Comparison of ENCODE assay signal across 8 cellular contexts in genomic region chr12:43758247-43758727, GRCh38. TPM values are rescaled to one million over a fixed set of nuclear protein-coding genes. Genes with fewer than 3 reads are reported as not detected.
DNase-seq lines count a peak whose midpoint lies in the region; ATAC-seq, FAIRE-seq and TF ChIP-seq lines count a peak whose summit lies in the region.

No MANE protein-coding gene starts in this region.

- H2BK20ac ChIP-seq in H1 (ENCODE audit: low read length) = no peak overlapping the region

- peaks cover 4% of the 10 kb centered on the region for H3K9me3 Mint-ChIP-seq in activated CD4-positive, alpha-beta T cell treated with anti-CD3 and anti-CD28 coated beads, Interleukin-2, amount 10 ng/mL, durations not matched to agents 24 days and 14 days
- H3K9me3 Mint-ChIP-seq in mesothelial cell of epicardium = no peaks in the 10 kb centered on the region

- H3K18ac ChIP-seq in H1 (ENCODE audit: extremely low read depth, low read length) = no peak overlapping the region

- H2BK120ac ChIP-seq in H1 (replicated peaks; ENCODE audit: low read depth, low read length) = no peak overlapping the region

- no peak overlapping the region for H4K91ac ChIP-seq in H1 (replicated peaks; ENCODE audit: insufficient read length, low read length)

- H3K14ac ChIP-seq in H1 (ENCODE audit: insufficient read length) = no peak overlapping the region

- H4K5ac ChIP-seq in H1 (ENCODE audit: insufficient read length, low read depth, low read length) = no peak overlapping the region

- CTCF ChIA-PET in H1 (lab: Charles Lee; ENCODE audit: partially characterized antibody) = interaction anchor here (0.6 to 1.7 kb wide), 5 partner anchors 9 to 144 kb away, joined by 3 to 6 read pairs (median 3); no protein-coding TSS in a partner anchor

- H3K4me1 ChIP-seq in SJCRH30 = no peaks in the 10 kb centered on the region; the same call in 1 of the 2 replicates
- H3K4me1 ChIP-seq in H1 (replicated peaks in 1 of 4; ENCODE audit: control insufficient read depth in 3 of 4, insufficient read depth in 4 of 4, low read length in 3 of 4) = peaks cover 0 to 10% (median 6%) of the 10 kb centered on the region in 4 experiments; a peak in 5 of 7 replicates
- H3K4me1 ChIP-seq in thymus (ENCODE audit: control insufficient read depth, insufficient read depth, low read length) = peaks cover 25% of the 10 kb centered on the region

- peak overlapping the region in 3 of 4 experiments; percentile 9 to 75 (median 52); a peak in 6 of 7 replicates for H3K9ac ChIP-seq in H1 (replicated peaks in 1 of 4; ENCODE audit: extremely low read depth in 1 of 4, low read depth in 3 of 4, low read length in 3 of 4)

- 0 out of 2 replicates have a peak, but pooled peaks cover 3% of the 10 kb centered on the region for H3K36me3 ChIP-seq in SJCRH30
- peaks cover 0 to 3% (median 1%) of the 10 kb centered on the region in 4 experiments; a peak in 2 of 8 replicates for H3K36me3 ChIP-seq in H1 (ENCODE audit: control insufficient read depth in 2 of 4, insufficient read depth in 4 of 4, low read length in 3 of 4)
- H3K36me3 ChIP-seq in thymus (ENCODE audit: control insufficient read depth, insufficient read depth) = no peaks in the 10 kb centered on the region

- TF ChIP-seq EP300 in H1 (IDR thresholded peaks at IDR 0.05; ENCODE audit: borderline replicate concordance in 1 of 2, low read depth in 2 of 2, low read length in 2 of 2) = no peak

- peaks cover 40% of the 10 kb centered on the region for H3K36me3 Mint-ChIP-seq in activated CD4-positive, alpha-beta T cell treated with anti-CD3 and anti-CD28 coated beads, Interleukin-2, amount 10 ng/mL, durations not matched to agents 24 days and 14 days (ENCODE audit: low read depth)
- peaks cover 6% of the 10 kb centered on the region for H3K36me3 Mint-ChIP-seq in mesothelial cell of epicardium

- no peak overlapping the region for H2BK12ac ChIP-seq in H1 (ENCODE audit: low read depth, low read length)

- no peak overlapping the region for H2AK5ac ChIP-seq in H1 (ENCODE audit: low read depth, low read length)

- H3K23me2 ChIP-seq in H1 (ENCODE audit: low read depth, low read length) = no peaks in the 10 kb centered on the region; the same call in 1 of the 2 replicates

- peak; percentile 5 for ATAC-seq in HG03095 (IDR thresholded peaks at IDR 0.05; ENCODE audit: unreplicated experiment)

- POLR2A ChIA-PET in H1 (lab: Charles Lee; ENCODE audit: partially characterized antibody) = interaction anchor here (0.6 kb wide), 2 partner anchors 11 to 39 kb away, joined by 3 to 6 read pairs; no protein-coding TSS in a partner anchor

- peak overlapping the region; percentile 39 to 84 for H3K4me2 ChIP-seq in H1 (ENCODE audit: insufficient read depth in 1 of 2, low read depth in 2 of 2, low read length in 2 of 2)

- TF ChIP-seq CTCF in H1 (IDR thresholded peaks at IDR 0.05; ENCODE audit: control extremely low read depth in 1 of 3, insufficient read depth in 1 of 3, low read depth in 1 of 3, low read length in 3 of 3) (no peak), mesothelial cell of epicardium (IDR thresholded peaks at IDR 0.05; ENCODE audit: unreplicated experiment) (no peak)

- H3K9me3 ChIP-seq in SJCRH30 (replicated peaks) (no peaks in the 10 kb centered on the region), H1 (ENCODE audit: insufficient read depth in 2 of 2, low read depth in 1 of 2, low read length in 1 of 2) (no peaks in the 10 kb centered on the region), thymus (ENCODE audit: control insufficient read depth) (no peaks in the 10 kb centered on the region)

- 0 out of 2 replicates have a peak overlapping the region, but pooled peaks have one; percentile 18 for H2BK5ac ChIP-seq in H1 (ENCODE audit: low read depth, low read length)

- intact Hi-C loops in activated CD4-positive, alpha-beta T cell treated with anti-CD3 and anti-CD28 coated beads, Interleukin-2, amount 10 ng/mL, durations not matched to agents 24 days and 14 days (cut with micrococcal nuclease) = loop anchor here (1.0 kb wide), 1 partner anchor 48 kb away; the partner anchor contains the start of gene TWF1

- H3K23ac ChIP-seq in H1 (ENCODE audit: insufficient read length) = no peak overlapping the region

- FAIRE-seq in H1 (lab: Jason Lieb, UNC) = no peak

- no peaks in the 10 kb centered on the region for H3K27me3 Mint-ChIP-seq in activated CD4-positive, alpha-beta T cell treated with anti-CD3 and anti-CD28 coated beads, Interleukin-2, amount 10 ng/mL, durations not matched to agents 24 days and 14 days
- H3K27me3 Mint-ChIP-seq in mesothelial cell of epicardium (ENCODE audit: low read depth) = no peaks in the 10 kb centered on the region

- no peaks in the 10 kb centered on the region for H3K27me3 ChIP-seq in SJCRH30
- H3K27me3 ChIP-seq in H1 (replicated peaks in 1 of 4; ENCODE audit: control insufficient read depth in 3 of 4, extremely low read depth in 1 of 4, insufficient read depth in 3 of 4, low read length in 3 of 4) = no peaks in the 10 kb centered on the region
- H3K27me3 ChIP-seq in thymus (ENCODE audit: control insufficient read depth, insufficient read depth) = no peaks in the 10 kb centered on the region

- H4K8ac ChIP-seq in H1 (ENCODE audit: extremely low read depth, insufficient read depth, low read length) = peak overlapping the region; percentile 54

- H3K79me2 ChIP-seq in H1 (ENCODE audit: control insufficient read depth in 1 of 2, insufficient read depth in 2 of 2, low read length in 2 of 2) = peaks cover 0 to 8% of the 10 kb centered on the region in 2 experiments; a peak in 1 of 4 replicates

- no peaks in the 10 kb centered on the region for H3K79me1 ChIP-seq in H1 (ENCODE audit: low read depth, low read length)

- no peak for TF ChIP-seq RAD21 in H1 (IDR thresholded peaks at IDR 0.05 in 1 of 2, conservative IDR thresholded peaks at IDR 0.05 in 1 of 2; ENCODE audit: low read depth in 2 of 2, low read length in 2 of 2)

- H3K4me3 Mint-ChIP-seq in activated CD4-positive, alpha-beta T cell treated with anti-CD3 and anti-CD28 coated beads, Interleukin-2, amount 10 ng/mL, durations not matched to agents 24 days and 14 days = peak overlapping the region; percentile 89
- H3K4me3 Mint-ChIP-seq in mesothelial cell of epicardium = peak overlapping the region; percentile 83

- H3K4me3 ChIP-seq in SJCRH30 = peak overlapping the region; percentile 89
- H3K4me3 ChIP-seq in H1 (ENCODE audit: extremely low read depth in 1 of 4, insufficient read depth in 2 of 4, low read depth in 3 of 4, low read length in 4 of 4) = peak overlapping the region; percentile 38 to 80 (median 72)
- peak overlapping the region; percentile 94 for H3K4me3 ChIP-seq in thymus (ENCODE audit: low read length)

- H4K20me1 ChIP-seq in H1 (replicated peaks in 1 of 2; ENCODE audit: control insufficient read depth in 1 of 2, insufficient read depth in 2 of 2, low read length in 2 of 2) = no peaks in the 10 kb centered on the region

- peak overlapping the region; percentile 82 for H2AFZ ChIP-seq in H1 (ENCODE audit: low read length)

- peak overlapping the region; percentile 98 for H3K27ac Mint-ChIP-seq in activated CD4-positive, alpha-beta T cell treated with anti-CD3 and anti-CD28 coated beads, Interleukin-2, amount 10 ng/mL, durations not matched to agents 24 days and 14 days
- peak overlapping the region; percentile 78 for H3K27ac Mint-ChIP-seq in mesothelial cell of epicardium

- WGBS in H1 (ENCODE audit: extremely low coverage in 1 of 2, insufficient coverage in 1 of 2, insufficient read length in 1 of 2, insufficient replicate concordance in 2 of 2, low coverage in 1 of 2, low lambda C conversion rate in 2 of 2, missing lambda C conversion rate in 1 of 2), 2 experiments = 17% methylated on average over 14 of the region's 18 CpGs; no CpG with 5 or more reads in 1 of the 2 experiments
- 3% methylated on average over 18 of the region's 18 CpGs for WGBS in thymus

- no peak overlapping the region for H2BK15ac ChIP-seq in H1 (ENCODE audit: low read length)

- peaks cover 46% of the 10 kb centered on the region for H3K4me1 Mint-ChIP-seq in activated CD4-positive, alpha-beta T cell treated with anti-CD3 and anti-CD28 coated beads, Interleukin-2, amount 10 ng/mL, durations not matched to agents 24 days and 14 days
- H3K4me1 Mint-ChIP-seq in mesothelial cell of epicardium = peaks cover 16% of the 10 kb centered on the region

- DNase-seq in activated CD4-positive, alpha-beta T cell treated with anti-CD3 and anti-CD28 coated beads, Interleukin-2, amount 10 ng/mL, durations not matched to agents 24 days and 14 days = no peak
- no peak for DNase-seq in activated CD4-positive, alpha-beta T cell treated with anti-CD3 and anti-CD28 coated beads, Interleukin-2, amount 50 U/mL, for 4 hours
- DNase-seq in SJCRH30 (peak in 1 of 2 experiments; percentile 47), H1 (ENCODE audit: low read depth in 1 of 2, low spot score in 2 of 2) (peak in 1 of 2 experiments; percentile 56), mesothelial cell of epicardium (ENCODE audit: low spot score in 2 of 2, unreplicated experiment in 2 of 2) (no peak), 8988T (no peak)

- H3K4ac ChIP-seq in H1 (replicated peaks; ENCODE audit: insufficient read length, low read depth, low read length) = no peak overlapping the region

- no peak; a peak in 1 of 3 replicates for TF ChIP-seq POLR2A in H1 (IDR thresholded peaks at IDR 0.05; ENCODE audit: control extremely low read depth in 1 of 2, low read depth in 2 of 2, low read length in 2 of 2)

- H3K56ac ChIP-seq in H1 (replicated peaks; ENCODE audit: insufficient read length, low read depth, low read length) = no peak overlapping the region

- peak overlapping the region; percentile 68 for H3K27ac ChIP-seq in SJCRH30
- no peak overlapping the region for H3K27ac ChIP-seq in H1 (ENCODE audit: low read depth, low read length)
- H3K27ac ChIP-seq in thymus (ENCODE audit: low read depth) = peak overlapping the region; percentile 99

RNA-seq across cellular contexts. Expression of gene PUS7L, which starts 0.3 kb away (rescaled TPM):
- total RNA-seq in activated CD4-positive, alpha-beta T cell treated with anti-CD3 and anti-CD28 coated beads, Interleukin-2, amount 10 ng/mL, durations not matched to agents 24 days and 14 days = 23.0 and 29.1 TPM in 2 replicates
- 29.2 and 35.7 TPM in 2 replicates for total RNA-seq in SJCRH30 (2014; rRNA removed; shearing (Covaris generic))
- total RNA-seq in H1 (2021; fragmentation: NEBNext Ultra II Directional; extraction: Animal tissue kit (Norgen Biotek cat#: 25700)) = 23.2 and 26.8 TPM in 2 replicates
- 2.5 and 3.6 TPM in 2 replicates for polyA plus RNA-seq in H1 (2011; rRNA removed)
- polyA plus RNA-seq in H1 (2011; cell fraction: cytosol; rRNA removed) = 4.9 TPM
- 3.8 TPM for polyA plus RNA-seq in H1 (2011; cell fraction: nucleus; rRNA removed)
- polyA plus RNA-seq in H1 (2012, experiment 1 of 2) = 4.1 to 11.9 TPM (median 5.6 TPM) in 4 replicates
- polyA plus RNA-seq in H1 (2012, experiment 2 of 2) = 0.24 TPM
- 24.0 TPM for polyA plus RNA-seq in H1 (2013, experiment 1 of 2)
- polyA plus RNA-seq in H1 (2013, experiment 2 of 2) = 21.2 TPM
- 23.5 and 38.6 TPM in 2 replicates for polyA minus RNA-seq in H1 (2011; rRNA and poly(A)+ RNA removed)
- polyA minus RNA-seq in H1 (2011; cell fraction: cytosol; rRNA and poly(A)+ RNA removed) = 9.2 TPM
- 25.2 TPM for polyA minus RNA-seq in H1 (2011; cell fraction: nucleus; rRNA and poly(A)+ RNA removed)
- total RNA-seq in mesothelial cell of epicardium = 10.6 to 13.0 TPM (median 12.6 TPM) in 3 replicates
- 3.0 TPM for polyA plus RNA-seq in thymus

RNA-seq across cellular contexts. Expression of gene IRAK4, which starts 0.5 kb away (rescaled TPM):
- total RNA-seq in activated CD4-positive, alpha-beta T cell treated with anti-CD3 and anti-CD28 coated beads, Interleukin-2, amount 10 ng/mL, durations not matched to agents 24 days and 14 days = 21.4 and 23.5 TPM in 2 replicates
- total RNA-seq in SJCRH30 (2014; rRNA removed; shearing (Covaris generic)) = 13.5 and 15.7 TPM in 2 replicates
- total RNA-seq in H1 (2021; fragmentation: NEBNext Ultra II Directional; extraction: Animal tissue kit (Norgen Biotek cat#: 25700)) = 5.8 and 7.7 TPM in 2 replicates
- polyA plus RNA-seq in H1 (2011; rRNA removed) (2.2 and 2.3 TPM in 2 replicates), thymus (43.8 TPM)
- 3.8 TPM for polyA plus RNA-seq in H1 (2011; cell fraction: cytosol; rRNA removed)
- 4.3 TPM for polyA plus RNA-seq in H1 (2011; cell fraction: nucleus; rRNA removed)
- 2.5 to 4.4 TPM (median 3.8 TPM) in 4 replicates for polyA plus RNA-seq in H1 (2012, experiment 1 of 2)
- polyA plus RNA-seq in H1 (2012, experiment 2 of 2) = 0.51 TPM
- polyA plus RNA-seq in H1 (2013, experiment 1 of 2) = 3.3 TPM
- 3.4 TPM for polyA plus RNA-seq in H1 (2013, experiment 2 of 2)
- polyA minus RNA-seq in H1 (2011; rRNA and poly(A)+ RNA removed) = 6.7 and 10.1 TPM in 2 replicates
- polyA minus RNA-seq in H1 (2011; cell fraction: cytosol; rRNA and poly(A)+ RNA removed) = 2.2 TPM
- 12.0 TPM for polyA minus RNA-seq in H1 (2011; cell fraction: nucleus; rRNA and poly(A)+ RNA removed)
- 6.1 to 8.2 TPM (median 7.5 TPM) in 3 replicates for total RNA-seq in mesothelial cell of epicardium

RNA-seq across cellular contexts. Expression of gene TWF1, which starts 47.8 kb away (rescaled TPM):
- total RNA-seq in activated CD4-positive, alpha-beta T cell treated with anti-CD3 and anti-CD28 coated beads, Interleukin-2, amount 10 ng/mL, durations not matched to agents 24 days and 14 days = 27.0 and 28.3 TPM in 2 replicates
- total RNA-seq in SJCRH30 (2014; rRNA removed; shearing (Covaris generic)) = 125 and 147 TPM in 2 replicates
- 24.6 and 27.9 TPM in 2 replicates for total RNA-seq in H1 (2021; fragmentation: NEBNext Ultra II Directional; extraction: Animal tissue kit (Norgen Biotek cat#: 25700))
- 5.3 and 7.6 TPM in 2 replicates for polyA plus RNA-seq in H1 (2011; rRNA removed)
- 9.9 TPM for polyA plus RNA-seq in H1 (2011; cell fraction: cytosol; rRNA removed)
- polyA plus RNA-seq in H1 (2011; cell fraction: nucleus; rRNA removed) = 4.5 TPM
- polyA plus RNA-seq in H1 (2012, experiment 1 of 2) = 7.4 to 16.2 TPM (median 8.9 TPM) in 4 replicates
- polyA plus RNA-seq in H1 (2012, experiment 2 of 2) = 1.5 TPM
- polyA plus RNA-seq in H1 (2013, experiment 1 of 2) = 18.2 TPM
- 19.0 TPM for polyA plus RNA-seq in H1 (2013, experiment 2 of 2)
- polyA minus RNA-seq in H1 (2011; rRNA and poly(A)+ RNA removed) = 7.4 and 17.5 TPM in 2 replicates
- polyA minus RNA-seq in H1 (2011; cell fraction: cytosol; rRNA and poly(A)+ RNA removed) = 14.7 TPM
- polyA minus RNA-seq in H1 (2011; cell fraction: nucleus; rRNA and poly(A)+ RNA removed) = 26.1 TPM
- total RNA-seq in mesothelial cell of epicardium = 51.7 to 61.2 TPM (median 52.4 TPM) in 3 replicates
- polyA plus RNA-seq in thymus = 65.1 TPM
